In genomic region chr5:132294728-132295504, GRCh38 we compare ENCODE assay signal across 8 cellular contexts. TPM values are rescaled to one million over a fixed set of nuclear protein-coding genes. Genes with fewer than 3 reads are reported as not detected.
A peak's percentile ranks its signal among the peaks of the same experiment; 100 is the strongest.
DNase-seq lines count a peak whose midpoint lies in the region; ATAC-seq and TF ChIP-seq lines count a peak whose summit lies in the region.

No MANE protein-coding gene starts in this region.

- H3K27me3 ChIP-seq in SJSA1 (replicated peaks) (no peaks in the 10 kb centered on the region), cardiac muscle cell (peaks cover 20% of the 10 kb centered on the region), psoas muscle (ENCODE audit: insufficient read depth in 3 of 3, low read length in 2 of 3) (peaks cover 0 to 2% (median 0%) of the 10 kb centered on the region in 3 donors), uterus (no peaks in the 10 kb centered on the region)

- WGBS in psoas muscle, 3 donors = 7 to 10% (median 10%) methylated on average over 50 of the region's 50 CpGs

- H3K9me3 ChIP-seq in SJSA1 (replicated peaks) (no peaks in the 10 kb centered on the region), cardiac muscle cell (ENCODE audit: low read depth) (no peaks in the 10 kb centered on the region), psoas muscle (no peaks in the 10 kb centered on the region), uterus (no peaks in the 10 kb centered on the region)

- H3K36me3 ChIP-seq in SJSA1 = peaks cover 5% of the 10 kb centered on the region; the same call in 1 of the 2 replicates
- H3K36me3 ChIP-seq in cardiac muscle cell = no peaks in the 10 kb centered on the region
- no peaks in the 10 kb centered on the region for H3K36me3 ChIP-seq in psoas muscle (ENCODE audit: insufficient read depth in 1 of 2, low read depth in 1 of 2)
- no peaks in the 10 kb centered on the region for H3K36me3 ChIP-seq in uterus

- H3K4me1 ChIP-seq in SJSA1 (replicated peaks) = peaks cover 36% of the 10 kb centered on the region
- H3K4me1 ChIP-seq in cardiac muscle cell (ENCODE audit: low read depth) = peaks cover 6% of the 10 kb centered on the region
- peaks cover 38% of the 10 kb centered on the region for H3K4me1 ChIP-seq in psoas muscle
- no peaks in the 10 kb centered on the region for H3K4me1 ChIP-seq in uterus

- intact Hi-C loops in psoas muscle (cut with DNase I) (loop anchor here in 1 of 2 donors (5.0 kb wide), 1 partner anchor 72 kb away; the partner anchor contains the start of gene SLC22A5), uterus (cut with DNase I; ENCODE audit: low total_unique reads) (no loop called here)

- TF ChIP-seq CTCF in cardiac muscle cell (IDR thresholded peaks at IDR 0.05; ENCODE audit: low read depth, low read length) (no peak), psoas muscle (IDR thresholded peaks at IDR 0.05) (no peak), uterus (IDR thresholded peaks at IDR 0.05) (no peak)

- peak overlapping the region; percentile 96 for H3K27ac ChIP-seq in SJSA1
- no peak overlapping the region for H3K27ac ChIP-seq in cardiac muscle cell
- peak overlapping the region; percentile 96 for H3K27ac ChIP-seq in psoas muscle
- H3K27ac ChIP-seq in uterus = peak overlapping the region; percentile 95 to 100

- ATAC-seq in HG03095 (IDR thresholded peaks at IDR 0.05; ENCODE audit: unreplicated experiment) = peak; percentile 9
- peak; percentile 36 to 59 (median 54) for ATAC-seq in psoas muscle

- peak; percentile 76 for DNase-seq in GM04504 (ENCODE audit: low read depth)
- peak; percentile 84 to 91 for DNase-seq in SJSA1 (ENCODE audit: low read depth in 1 of 2, low spot score in 2 of 2)
- peak; percentile 72 for DNase-seq in activated naive CD4-positive, alpha-beta T cell treated with anti-CD3 and anti-CD28 coated beads, Interleukin-2, amount 50 U/mL, for 16 hours
- peak; percentile 50 to 90 for DNase-seq in cardiac muscle cell (ENCODE audit: low read depth in 1 of 2, low spot score in 1 of 2)
- peak; percentile 82 to 84 for DNase-seq in psoas muscle
- DNase-seq in uterus = peak; percentile 51 to 78
- DNase-seq in NCI-H2196 (lab: John Stamatoyannopoulos, UW; ENCODE audit: unreplicated experiment) = no peak

- peak; percentile 8 to 52 for TF ChIP-seq POLR2A in uterus (IDR thresholded peaks at IDR 0.05)

- peak overlapping the region; percentile 50 for H3K4me3 ChIP-seq in SJSA1
- peak overlapping the region; percentile 34 for H3K4me3 ChIP-seq in cardiac muscle cell
- H3K4me3 ChIP-seq in psoas muscle = peak overlapping the region; percentile 73
- peak overlapping the region; percentile 53 to 71 for H3K4me3 ChIP-seq in uterus

RNA-seq across cellular contexts. Expression of gene SLC22A4, which starts 0.7 kb away (rescaled TPM):
- total RNA-seq in SJSA1 (2014; rRNA removed; shearing (Covaris generic)) = 3.8 and 4.4 TPM in 2 replicates
- 0.27 and 0.53 TPM in 2 replicates for total RNA-seq in cardiac muscle cell
- 0.32 and 1.0 TPM in 2 replicates for polyA plus RNA-seq in cardiac muscle cell
- 10 to 100 TPM in 1 of 4 donors, 1 to 10 TPM in 3; 1.9 to 14.0 (median 2.7) TPM for total RNA-seq in psoas muscle
- polyA plus RNA-seq in psoas muscle = 10 to 100 TPM in 1 of 3 donors, 1 to 10 TPM in 2; 1.1 to 17.5 (median 5.6) TPM
- total RNA-seq in uterus = 1 to 10 TPM in 3 of 4 donors, under 1 TPM in 1; 0.26 to 4.5 (median 2.3) TPM

RNA-seq across cellular contexts. Expression of gene PDLIM4, which starts 37.4 kb away (rescaled TPM):
- total RNA-seq in SJSA1 (2014; rRNA removed; shearing (Covaris generic)) = 52.2 and 94.1 TPM in 2 replicates
- total RNA-seq in cardiac muscle cell = 22.0 and 23.1 TPM in 2 replicates
- polyA plus RNA-seq in cardiac muscle cell = 32.7 and 59.9 TPM in 2 replicates
- total RNA-seq in psoas muscle = 1 to 10 TPM; 3.2 to 6.6 (median 5.6) TPM
- polyA plus RNA-seq in psoas muscle = 1 to 10 TPM; 1.8 to 6.4 (median 3.0) TPM
- 100 to 1,000 TPM in 1 of 4 donors, 10 to 100 TPM in 3; 14.1 to 148 (median 45.3) TPM for total RNA-seq in uterus
